Comparison of ENCODE assay signal across 11 cellular contexts in genomic region chr9:7298123-7298522, GRCh38.
A peak's percentile ranks its signal among the peaks of the same experiment; 100 is the strongest.
DNase-seq lines count a peak whose midpoint lies in the region; ATAC-seq and TF ChIP-seq lines count a peak whose summit lies in the region.
"Had no signal": no experiment of that assay in that cellular context is flagged by ENCODE, and none has a peak within 500 bp of the region (broad histone marks: within the 10 kb centered on the region; RNA-seq: fewer than 3 reads in every experiment).

No MANE protein-coding gene starts in this region.

- H3K4me1 Mint-ChIP-seq in activated T-cell treated with anti-CD3 and anti-CD28 coated beads, Interleukin-2, amount 50 U/mL, for 4 hours (ENCODE audit: low read depth), result peaks cover 7% of the 10 kb centered on the region

- DNase-seq in GM10248 (ENCODE audit: extremely low spot score), result peak; percentile 73
- DNase-seq in activated T-cell treated with anti-CD3 and anti-CD28 coated beads, Interleukin-2, amount 50 U/mL, for 4 hours, result no peak
- DNase-seq in foreskin melanocyte, result no peak
- DNase-seq in nucleus accumbens (lab: John Stamatoyannopoulos, UW), result no peak
- DNase-seq in putamen (ENCODE audit: low spot score), result no peak
- DNase-seq in NCI-H748 treated with DMSO at 0.1 percent for 48 hours (lab: John Stamatoyannopoulos, UW), result no peak
- DNase-seq: left cardiac atrium, T-helper 17 cell had no signal

- no peak overlapping the region for H3K4me3 Mint-ChIP-seq in activated T-cell treated with anti-CD3 and anti-CD28 coated beads, Interleukin-2, amount 50 U/mL, for 4 hours
- H3K4me3 Mint-ChIP-seq: T-helper 17 cell had no signal

- peaks cover 9% of the 10 kb centered on the region for H3K27me3 Mint-ChIP-seq in activated T-cell treated with anti-CD3 and anti-CD28 coated beads, Interleukin-2, amount 50 U/mL, for 4 hours (ENCODE audit: low read depth)

- no peak for TF ChIP-seq CTCF in GM10248 (IDR thresholded peaks at IDR 0.05; ENCODE audit: control extremely low read depth, extremely low read depth, low read depth, missing control alignments)

- H3K9me3 Mint-ChIP-seq in activated T-cell treated with anti-CD3 and anti-CD28 coated beads, Interleukin-2, amount 50 U/mL, for 4 hours, result no peaks in the 10 kb centered on the region

- POLR2A ChIA-PET in GM10248 (lab: Yijun Ruan, JAX), result no interaction called here

- CTCF ChIA-PET in GM10248 (lab: Yijun Ruan, JAX), result interaction anchor here (1.6 kb wide), 1 partner anchor 13 kb away, joined by 4 read pairs; no protein-coding TSS in a partner anchor

- ATAC-seq in GM19043 (IDR thresholded peaks at IDR 0.05; ENCODE audit: low read depth, unreplicated experiment) (peak; percentile 94), HG02973 (IDR thresholded peaks at IDR 0.05; ENCODE audit: unreplicated experiment) (peak; percentile 98)
- ATAC-seq in activated T-cell treated with anti-CD3 and anti-CD28 coated beads, Interleukin-2, amount 50 U/mL, for 4 hours, result peak; percentile 92 to 95
- ATAC-seq: K562, left cardiac atrium, T-helper 17 cell had no signal

- H3K36me3 Mint-ChIP-seq in activated T-cell treated with anti-CD3 and anti-CD28 coated beads, Interleukin-2, amount 50 U/mL, for 4 hours (ENCODE audit: insufficient read depth), result no peaks in the 10 kb centered on the region
